In genomic region chr6:37169458-37170272, GRCh38 we compare ENCODE assay signal across 8 cellular contexts. TPM values are rescaled to one million over a fixed set of nuclear protein-coding genes. Genes with fewer than 3 reads are reported as not detected.
DNase-seq lines count a peak whose midpoint lies in the region; ATAC-seq lines count a peak whose summit lies in the region.

TSS of gene PIM1 (plus strand) at chr6:37170152. CDS start at chr6:37170576, 424 bp downstream.

- CTCF ChIA-PET in naive thymus-derived CD4-positive, alpha-beta T cell (lab: Charles Lee), result interaction anchor here (0.9 to 15.1 kb wide), 6 partner anchors 13 to 145 kb away, joined by 3 to 443 read pairs (median 63); no protein-coding TSS in a partner anchor

- POLR2A ChIA-PET in naive thymus-derived CD4-positive, alpha-beta T cell (lab: Charles Lee), result interaction anchor here (1.0 to 10.5 kb wide), 15 partner anchors 9 to 624 kb away, joined by 3 to 276 read pairs (median 15); partner anchors contain the start of gene MTCH1

- H3K27me3 ChIP-seq in naive thymus-derived CD4-positive, alpha-beta T cell (ENCODE audit: control insufficient read depth in 2 of 2, insufficient read depth in 2 of 2, low read length in 2 of 2), result no peaks in the 10 kb centered on the region

- peaks cover 21% of the 10 kb centered on the region in 2 donors for H3K4me1 ChIP-seq in naive thymus-derived CD4-positive, alpha-beta T cell (ENCODE audit: control insufficient read depth in 2 of 2, insufficient read depth in 2 of 2, low read length in 2 of 2)

- peak; percentile 68 for ATAC-seq in GM21825 (IDR thresholded peaks at IDR 0.05; ENCODE audit: unreplicated experiment)
- peak; percentile 94 for ATAC-seq in naive thymus-derived CD4-positive, alpha-beta T cell
- peak; percentile 95 for ATAC-seq in stimulated activated memory B cell treated with anti-CD40 and anti-IgM and Interleukin-4, amounts not matched to agents 10 μg/mL and 1 μg/mL and 100 μg/mL, for 72 hours

- peaks cover 20 to 38% (median 27%) of the 10 kb centered on the region in 3 experiments for H3K36me3 ChIP-seq in naive thymus-derived CD4-positive, alpha-beta T cell (ENCODE audit: control insufficient read depth in 2 of 3, insufficient read depth in 3 of 3, low read length in 3 of 3)

- H3K9me3 ChIP-seq in naive thymus-derived CD4-positive, alpha-beta T cell (ENCODE audit: control insufficient read depth in 2 of 3, low read length in 3 of 3), result no peaks in the 10 kb centered on the region

- intact Hi-C loops in naive thymus-derived CD4-positive, alpha-beta T cell (cut with micrococcal nuclease), result loop anchor here (1.0 to 5.0 kb wide), 12 partner anchors 13 to 575 kb away; partner anchors contain the start of genes CDKN1A (in 1 of the 2), MTCH1 (in 1 of the 2) and SRSF3 (in 1 of the 2)

- peak within 1 kb of the TSS; percentile 71 for H3K4me3 ChIP-seq in naive thymus-derived CD4-positive, alpha-beta T cell (ENCODE audit: low read length)

- H3K27ac Mint-ChIP-seq in naive thymus-derived CD4-positive, alpha-beta T cell, result peak within 1 kb of the TSS; percentile 93 to 98 (median 96)
- H3K27ac Mint-ChIP-seq in stimulated activated memory B cell treated with anti-CD40 and anti-IgM and Interleukin-4, amounts not matched to agents 10 μg/mL and 1 μg/mL and 100 μg/mL, for 72 hours, result peak within 1 kb of the TSS; percentile 99

- H3K4me3 Mint-ChIP-seq in naive thymus-derived CD4-positive, alpha-beta T cell, result peak within 1 kb of the TSS; percentile 92 to 100 (median 94)
- H3K4me3 Mint-ChIP-seq in stimulated activated memory B cell treated with anti-CD40 and anti-IgM and Interleukin-4, amounts not matched to agents 10 μg/mL and 1 μg/mL and 100 μg/mL, for 72 hours, result peak within 1 kb of the TSS; percentile 97

- peak within 1 kb of the TSS; percentile 86 for H3K27ac ChIP-seq in naive thymus-derived CD4-positive, alpha-beta T cell (ENCODE audit: low read depth, low read length)

- H3K36me3 Mint-ChIP-seq in naive thymus-derived CD4-positive, alpha-beta T cell, result peaks cover 15 to 38% (median 36%) of the 10 kb centered on the region in 5 donors
- peaks cover 30% of the 10 kb centered on the region for H3K36me3 Mint-ChIP-seq in stimulated activated memory B cell treated with anti-CD40 and anti-IgM and Interleukin-4, amounts not matched to agents 10 μg/mL and 1 μg/mL and 100 μg/mL, for 72 hours

- H3K27me3 Mint-ChIP-seq in naive thymus-derived CD4-positive, alpha-beta T cell, result no peaks in the 10 kb centered on the region
- no peaks in the 10 kb centered on the region for H3K27me3 Mint-ChIP-seq in stimulated activated memory B cell treated with anti-CD40 and anti-IgM and Interleukin-4, amounts not matched to agents 10 μg/mL and 1 μg/mL and 100 μg/mL, for 72 hours

- peaks cover 0 to 3% (median 0%) of the 10 kb centered on the region in 11 donors for H3K9me3 Mint-ChIP-seq in naive thymus-derived CD4-positive, alpha-beta T cell
- no peaks in the 10 kb centered on the region for H3K9me3 Mint-ChIP-seq in stimulated activated memory B cell treated with anti-CD40 and anti-IgM and Interleukin-4, amounts not matched to agents 10 μg/mL and 1 μg/mL and 100 μg/mL, for 72 hours

- H3K4me1 Mint-ChIP-seq in naive thymus-derived CD4-positive, alpha-beta T cell, result peaks cover 19 to 40% (median 34%) of the 10 kb centered on the region in 7 donors
- peaks cover 54% of the 10 kb centered on the region for H3K4me1 Mint-ChIP-seq in stimulated activated memory B cell treated with anti-CD40 and anti-IgM and Interleukin-4, amounts not matched to agents 10 μg/mL and 1 μg/mL and 100 μg/mL, for 72 hours

- DNase-seq in DMS79 (lab: John Stamatoyannopoulos, UW) (peak; percentile 93), Kasumi-1 (lab: John Stamatoyannopoulos, UW) (peak; percentile 89 to 93), RPMI8226 (peak; percentile 98), fibroblast of gingiva (ENCODE audit: low read depth) (peak; percentile 99)
- peak; percentile 99 to 100 for DNase-seq in activated T-helper 1 cell treated with anti-CD3 and anti-CD28 coated beads, Interleukin-2, amount 50 U/mL, for 16 hours (ENCODE audit: low read depth in 1 of 2, low spot score in 1 of 2)
- peak; percentile 91 to 98 (median 95) for DNase-seq in naive thymus-derived CD4-positive, alpha-beta T cell

RNA-seq across cellular contexts. Expression of gene PIM1, which starts in this region (rescaled TPM):
- 100 to 1,000 TPM; 100 to 550 (median 172) TPM for total RNA-seq in naive thymus-derived CD4-positive, alpha-beta T cell
- 100 to 1,000 TPM; 249 to 304 TPM for polyA plus RNA-seq in naive thymus-derived CD4-positive, alpha-beta T cell

Comparison
In these comparisons a context has a peak if more than half of its experiments do, and no peak if none do; other contexts are left out.
1. Peak in every context shown above with its lines: DNase-seq, ATAC-seq, H3K4me3 ChIP-seq and H3K27ac ChIP-seq.